27 cellular contexts compared by ENCODE assay signal in the genomic region with DNA sequence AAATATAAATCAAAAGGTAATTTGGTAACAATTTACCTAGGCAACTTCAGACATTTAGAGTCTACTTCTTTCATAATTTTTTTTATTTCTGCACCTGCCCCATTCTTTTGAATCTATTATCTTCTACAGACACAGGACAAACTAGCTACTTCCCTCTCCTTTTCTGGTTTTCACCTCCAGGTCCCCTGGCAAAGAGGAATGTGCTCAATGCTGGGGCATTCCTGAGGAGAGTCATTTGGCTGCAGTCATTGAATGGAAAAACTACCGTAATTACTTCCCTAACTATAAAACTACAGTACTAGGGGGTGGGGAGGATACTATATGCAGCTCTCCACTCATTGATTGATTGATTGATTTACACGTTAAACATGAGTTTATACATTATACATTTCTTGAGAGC. TPM values are rescaled to one million over a fixed set of nuclear protein-coding genes. Genes with fewer than 3 reads are reported as not detected.
"Had no signal": no experiment of that assay in that cellular context is flagged by ENCODE, and none has a peak within 500 bp of the region (broad histone marks: within the 10 kb centered on the region; RNA-seq: fewer than 3 reads in every experiment).

No MANE protein-coding gene starts in this region.

- H3K4me1 Mint-ChIP-seq: activated B cell treated with CpG ODN at 0.5 μM for 24 hours; activated naive CD8-positive, alpha-beta T cell treated with anti-CD3 and anti-CD28 coated beads for 36 hours; naive B cell; stimulated activated naive B cell treated with anti-CD40 and anti-IgM and Interleukin-4, amounts not matched to agents 10 μg/mL and 1 μg/mL and 100 μg/mL, for 72 hours had no signal

- H3K4me3 Mint-ChIP-seq: activated B cell treated with CpG ODN at 0.5 μM for 24 hours; activated naive CD4-positive, alpha-beta T cell treated with anti-CD3 and anti-CD28 coated beads for 36 hours; activated naive CD8-positive, alpha-beta T cell treated with anti-CD3 and anti-CD28 coated beads for 36 hours; activated T-helper 1 cell treated with anti-CD3 and anti-CD28 coated beads, Interleukin-12 subunit alpha, Interleukin-12 subunit beta, Interleukin-2, Interleukin-4 antibody, amounts not matched to agents 30 ng/mL and 10 ng/mL and 1 ng/mL, durations not matched to agents 14 hours and 24 hours and 36 hours; brain; naive B cell; stimulated activated naive B cell treated with anti-CD40 and anti-IgM and Interleukin-4, amounts not matched to agents 10 μg/mL and 1 μg/mL and 100 μg/mL, for 72 hours had no signal

- DNase-seq: activated B cell treated with CpG ODN at 0.5 μM for 24 hours; activated CD8-positive, alpha-beta memory T cell treated with anti-CD3 and anti-CD28 coated beads for 24 hours; activated effector memory CD4-positive, alpha-beta T cell treated with anti-CD3 and anti-CD28 coated beads, Interleukin-2, amount 50 U/mL, for 16 hours; activated naive CD4-positive, alpha-beta T cell treated with anti-CD3 and anti-CD28 coated beads for 36 hours; activated naive CD8-positive, alpha-beta T cell treated with anti-CD3 and anti-CD28 coated beads for 36 hours; adrenal gland; aorta; cerebellar nuclear complex; colonic mucosa; effector memory CD4-positive, alpha-beta T cell; left ventricle myocardium superior; naive B cell; pancreas; sigmoid colon; stimulated activated CD4-positive, alpha-beta T cell treated with anti-CD3 and anti-CD28 coated beads, Interleukin-1b, Interleukin-23, amount 100 ng/mL, for 48 hours; stimulated activated naive B cell treated with anti-CD40 and anti-IgM and Interleukin-4, amounts not matched to agents 10 μg/mL and 1 μg/mL and 100 μg/mL, for 72 hours; stomach; SW 1271; T-helper 2 cell; thyroid gland; upper lobe of left lung had no signal

- H3K27ac Mint-ChIP-seq: activated B cell treated with CpG ODN at 0.5 μM for 24 hours; activated naive CD4-positive, alpha-beta T cell treated with anti-CD3 and anti-CD28 coated beads for 36 hours; activated naive CD8-positive, alpha-beta T cell treated with anti-CD3 and anti-CD28 coated beads for 36 hours; activated T-helper 1 cell treated with anti-CD3 and anti-CD28 coated beads, Interleukin-12 subunit alpha, Interleukin-12 subunit beta, Interleukin-2, Interleukin-4 antibody, amounts not matched to agents 30 ng/mL and 10 ng/mL and 1 ng/mL, durations not matched to agents 14 hours and 24 hours and 36 hours; brain; naive B cell; stimulated activated naive B cell treated with anti-CD40 and anti-IgM and Interleukin-4, amounts not matched to agents 10 μg/mL and 1 μg/mL and 100 μg/mL, for 72 hours had no signal

- H3K4me1 ChIP-seq: adrenal gland, colonic mucosa, pancreas, stomach, thyroid gland, upper lobe of left lung had no signal

- H3K36me3 Mint-ChIP-seq: activated naive CD8-positive, alpha-beta T cell treated with anti-CD3 and anti-CD28 coated beads for 36 hours; brain; naive B cell; stimulated activated naive B cell treated with anti-CD40 and anti-IgM and Interleukin-4, amounts not matched to agents 10 μg/mL and 1 μg/mL and 100 μg/mL, for 72 hours had no signal

- FAIRE-seq: frontal cortex, pancreas had no signal

- H3K27me3 ChIP-seq: adrenal gland, cardiac muscle cell, colonic mucosa, pancreas, sigmoid colon, stomach, thyroid gland, upper lobe of left lung had no signal

- H3K4me2 ChIP-seq: smooth muscle cell had no signal

- H3K4me3 ChIP-seq: adrenal gland, cardiac muscle cell, colonic mucosa, pancreas, prostate gland, sigmoid colon, smooth muscle cell, stomach, thyroid gland, upper lobe of left lung had no signal

- H3K27ac ChIP-seq: adrenal gland, cardiac muscle cell, colonic mucosa, pancreas, prostate gland, sigmoid colon, stomach, thyroid gland, upper lobe of left lung had no signal

- H3K36me3 ChIP-seq: adrenal gland, cardiac muscle cell, colonic mucosa, pancreas, prostate gland, sigmoid colon, stomach, thyroid gland, upper lobe of left lung had no signal

- H3K9me3 Mint-ChIP-seq: activated B cell treated with CpG ODN at 0.5 μM for 24 hours; activated naive CD4-positive, alpha-beta T cell treated with anti-CD3 and anti-CD28 coated beads for 36 hours had no signal

- ATAC-seq: left ventricle myocardium superior; pancreas; stimulated activated naive B cell treated with anti-CD40 and anti-IgM and Interleukin-4, amounts not matched to agents 10 μg/mL and 1 μg/mL and 100 μg/mL, for 72 hours had no signal

- H3K9me3 ChIP-seq: adrenal gland, colonic mucosa, pancreas, prostate gland, sigmoid colon, stomach, thyroid gland, upper lobe of left lung had no signal

- H3K27me3 Mint-ChIP-seq: activated B cell treated with CpG ODN at 0.5 μM for 24 hours; activated naive CD8-positive, alpha-beta T cell treated with anti-CD3 and anti-CD28 coated beads for 36 hours; naive B cell; stimulated activated naive B cell treated with anti-CD40 and anti-IgM and Interleukin-4, amounts not matched to agents 10 μg/mL and 1 μg/mL and 100 μg/mL, for 72 hours had no signal

RNA-seq across cellular contexts. Expression of a gene that starts 11.3 kb away (rescaled TPM):
- total RNA-seq: activated B cell treated with CpG ODN at 0.5 μM for 24 hours; activated naive CD4-positive, alpha-beta T cell treated with anti-CD3 and anti-CD28 coated beads for 36 hours; activated naive CD8-positive, alpha-beta T cell treated with anti-CD3 and anti-CD28 coated beads for 36 hours; activated T-helper 1 cell treated with anti-CD3 and anti-CD28 coated beads, Interleukin-12 subunit alpha, Interleukin-12 subunit beta, Interleukin-2, Interleukin-4 antibody, amounts not matched to agents 30 ng/mL and 10 ng/mL and 1 ng/mL, durations not matched to agents 14 hours and 24 hours and 36 hours had no signal
